39 cellular contexts compared by ENCODE assay signal in the genomic region with DNA sequence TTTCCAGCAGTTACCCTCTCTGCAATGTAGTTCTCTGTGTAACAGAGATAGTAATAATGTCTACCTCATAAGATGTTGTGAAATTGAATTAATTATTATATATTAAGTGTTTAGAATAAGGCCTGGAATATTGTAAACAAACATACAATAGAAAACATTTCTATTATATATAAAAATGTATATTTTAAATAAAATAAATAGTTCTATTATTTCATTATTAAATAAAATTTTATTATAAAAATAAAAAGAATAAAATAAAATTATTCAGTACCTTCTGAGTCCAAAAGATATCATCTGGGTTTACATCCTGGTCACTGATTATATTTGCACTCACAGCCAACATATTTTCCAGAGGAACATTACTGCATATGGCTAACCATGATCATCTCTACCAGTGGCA.
"Had no signal": no experiment of that assay in that cellular context is flagged by ENCODE, and none has a peak within 500 bp of the region (broad histone marks: within the 10 kb centered on the region; RNA-seq: fewer than 3 reads in every experiment).

No MANE protein-coding gene starts in this region.

- H3K4me1 Mint-ChIP-seq: activated CD4-positive, alpha-beta memory T cell treated with anti-CD3 and anti-CD28 coated beads, Interleukin-2, amount 10 ng/mL, durations not matched to agents 7 days and 5 days; activated CD4-positive, alpha-beta T cell treated with anti-CD3 and anti-CD28 coated beads for 36 hours; activated CD4-positive, alpha-beta T cell treated with anti-CD3 and anti-CD28 coated beads, Interleukin-2, amount 10 ng/mL, durations not matched to agents 7 days and 5 days; activated CD8-positive, alpha-beta memory T cell treated with anti-CD3 and anti-CD28 coated beads, Interleukin-2, amount 10 ng/mL, durations not matched to agents 7 days and 5 days; activated naive CD4-positive, alpha-beta T cell treated with anti-CD3 and anti-CD28 coated beads, Interleukin-2, amount 10 ng/mL, durations not matched to agents 7 days and 5 days; activated naive CD4-positive, alpha-beta T cell treated with anti-CD3 and anti-CD28 coated beads, Interleukin-2, amount 50 U/mL, for 24 hours; activated naive CD8-positive, alpha-beta T cell treated with anti-CD3 and anti-CD28 coated beads, Interleukin-2, amount 10 ng/mL, durations not matched to agents 7 days and 5 days; activated naive CD8-positive, alpha-beta T cell treated with anti-CD3 and anti-CD28 coated beads, Interleukin-2, amount 50 U/mL, for 24 hours; brain; central memory CD8-positive, alpha-beta T cell had no signal

- H3K36me3 Mint-ChIP-seq: activated CD8-positive, alpha-beta memory T cell treated with anti-CD3 and anti-CD28 coated beads, Interleukin-2, amount 10 ng/mL, durations not matched to agents 7 days and 5 days; activated naive CD4-positive, alpha-beta T cell treated with anti-CD3 and anti-CD28 coated beads, Interleukin-2, amount 10 ng/mL, durations not matched to agents 7 days and 5 days; activated naive CD4-positive, alpha-beta T cell treated with anti-CD3 and anti-CD28 coated beads, Interleukin-2, amount 50 U/mL, for 24 hours; activated naive CD8-positive, alpha-beta T cell; activated naive CD8-positive, alpha-beta T cell treated with anti-CD3 and anti-CD28 coated beads, Interleukin-2, amount 10 ng/mL, durations not matched to agents 7 days and 5 days; brain had no signal

- H3K4me3 Mint-ChIP-seq: activated CD4-positive, alpha-beta memory T cell treated with anti-CD3 and anti-CD28 coated beads, Interleukin-2, amount 10 ng/mL, durations not matched to agents 7 days and 5 days; activated CD4-positive, alpha-beta T cell treated with anti-CD3 and anti-CD28 coated beads for 36 hours; activated CD4-positive, alpha-beta T cell treated with anti-CD3 and anti-CD28 coated beads, Interleukin-2, amount 10 ng/mL, durations not matched to agents 7 days and 5 days; activated CD8-positive, alpha-beta memory T cell treated with anti-CD3 and anti-CD28 coated beads, Interleukin-2, amount 10 ng/mL, durations not matched to agents 7 days and 5 days; activated CD8-positive, alpha-beta T cell treated with anti-CD3 and anti-CD28 coated beads, Interleukin-2, amount 10 ng/mL, durations not matched to agents 7 days and 5 days; activated naive CD4-positive, alpha-beta T cell treated with anti-CD3 and anti-CD28 coated beads, Interleukin-2, amount 10 ng/mL, durations not matched to agents 7 days and 5 days; activated naive CD4-positive, alpha-beta T cell treated with anti-CD3 and anti-CD28 coated beads, Interleukin-2, amount 50 U/mL, for 24 hours; activated naive CD8-positive, alpha-beta T cell; activated naive CD8-positive, alpha-beta T cell treated with anti-CD3 and anti-CD28 coated beads, Interleukin-2, amount 10 ng/mL, durations not matched to agents 7 days and 5 days; activated naive CD8-positive, alpha-beta T cell treated with anti-CD3 and anti-CD28 coated beads, Interleukin-2, amount 50 U/mL, for 24 hours; activated T-cell treated with anti-CD3 and anti-CD28 coated beads, Interleukin-2, amount 50 U/mL, for 24 hours; brain; central memory CD8-positive, alpha-beta T cell; T-helper 1 cell treated with Interleukin-12 subunit alpha and Interleukin-12 subunit beta and Interleukin-4 antibody, amounts not matched to agents 30 μg/mL and 1 μg/mL, for 36 hours; T-helper 2 cell treated with Interferon-gamma antibody and Interleukin-4, amounts not matched to agents 5 μg/mL and 100 μg/mL, for 36 hours had no signal

- ATAC-seq: activated CD4-positive, alpha-beta T cell treated with anti-CD3 and anti-CD28 coated beads for 36 hours; activated CD4-positive, CD25-positive, alpha-beta regulatory T cell treated with anti-CD3 and anti-CD28 coated beads, Interleukin-2, amount 50 U/mL, for 24 hours; activated CD8-positive, alpha-beta memory T cell treated with anti-CD3 and anti-CD28 coated beads, Interleukin-2, amount 10 ng/mL, durations not matched to agents 7 days and 5 days; activated CD8-positive, alpha-beta T cell treated with anti-CD3 and anti-CD28 coated beads, Interleukin-2, amount 10 ng/mL, durations not matched to agents 7 days and 5 days; activated naive CD8-positive, alpha-beta T cell treated with anti-CD3 and anti-CD28 coated beads, Interleukin-2, amount 50 U/mL, for 24 hours had no signal

- H3K9me3 ChIP-seq: ascending aorta had no signal

- H3K9me3 Mint-ChIP-seq: activated CD4-positive, alpha-beta memory T cell treated with anti-CD3 and anti-CD28 coated beads, Interleukin-2, amount 10 ng/mL, durations not matched to agents 7 days and 5 days; activated CD4-positive, alpha-beta T cell treated with anti-CD3 and anti-CD28 coated beads, Interleukin-2, amount 10 ng/mL, durations not matched to agents 7 days and 5 days; activated naive CD8-positive, alpha-beta T cell treated with anti-CD3 and anti-CD28 coated beads, Interleukin-2, amount 10 ng/mL, durations not matched to agents 7 days and 5 days; activated naive CD8-positive, alpha-beta T cell treated with anti-CD3 and anti-CD28 coated beads, Interleukin-2, amount 50 U/mL, for 24 hours; activated T-cell treated with anti-CD3 and anti-CD28 coated beads, Interleukin-2, amount 50 U/mL, for 24 hours had no signal

- H3K4me1 ChIP-seq: ascending aorta had no signal

- FAIRE-seq: bronchial epithelial cell, TTC549 had no signal

- H3K27me3 Mint-ChIP-seq: activated CD4-positive, alpha-beta memory T cell treated with anti-CD3 and anti-CD28 coated beads, Interleukin-2, amount 10 ng/mL, durations not matched to agents 7 days and 5 days; activated CD4-positive, alpha-beta T cell treated with anti-CD3 and anti-CD28 coated beads for 36 hours; activated CD4-positive, alpha-beta T cell treated with anti-CD3 and anti-CD28 coated beads, Interleukin-2, amount 10 ng/mL, durations not matched to agents 7 days and 5 days; activated CD8-positive, alpha-beta memory T cell treated with anti-CD3 and anti-CD28 coated beads, Interleukin-2, amount 10 ng/mL, durations not matched to agents 7 days and 5 days; activated naive CD4-positive, alpha-beta T cell treated with anti-CD3 and anti-CD28 coated beads, Interleukin-2, amount 10 ng/mL, durations not matched to agents 7 days and 5 days; activated naive CD4-positive, alpha-beta T cell treated with anti-CD3 and anti-CD28 coated beads, Interleukin-2, amount 50 U/mL, for 24 hours; activated naive CD8-positive, alpha-beta T cell; activated naive CD8-positive, alpha-beta T cell treated with anti-CD3 and anti-CD28 coated beads, Interleukin-2, amount 10 ng/mL, durations not matched to agents 7 days and 5 days; activated naive CD8-positive, alpha-beta T cell treated with anti-CD3 and anti-CD28 coated beads, Interleukin-2, amount 50 U/mL, for 24 hours; activated T-cell treated with anti-CD3 and anti-CD28 coated beads, Interleukin-2, amount 50 U/mL, for 24 hours; brain; central memory CD8-positive, alpha-beta T cell had no signal

- DNase-seq: activated CD4-positive, alpha-beta memory T cell treated with anti-CD3 and anti-CD28 coated beads, Interleukin-2, amount 10 ng/mL, durations not matched to agents 7 days and 5 days; activated CD4-positive, alpha-beta T cell treated with anti-CD3 and anti-CD28 coated beads for 1 hour; activated CD4-positive, alpha-beta T cell treated with anti-CD3 and anti-CD28 coated beads for 36 hours; activated CD4-positive, alpha-beta T cell treated with anti-CD3 and anti-CD28 coated beads for 48 hours; activated CD4-positive, alpha-beta T cell treated with anti-CD3 and anti-CD28 coated beads, Interleukin-2, amount 10 ng/mL, durations not matched to agents 7 days and 5 days; activated CD4-positive, alpha-beta T cell treated with anti-CD3 and anti-CD28 coated beads, Interleukin-2, amount 50 U/mL, for 48 hours; activated CD4-positive, CD25-positive, alpha-beta regulatory T cell; activated CD8-positive, alpha-beta memory T cell treated with anti-CD3 and anti-CD28 coated beads for 24 hours; activated CD8-positive, alpha-beta memory T cell treated with anti-CD3 and anti-CD28 coated beads, Interleukin-2, amount 10 ng/mL, durations not matched to agents 7 days and 5 days; activated CD8-positive, alpha-beta memory T cell treated with anti-CD3 and anti-CD28 coated beads, Interleukin-2, amount 50 U/mL, for 48 hours; activated CD8-positive, alpha-beta T cell treated with anti-CD3 and anti-CD28 coated beads, Interleukin-2, amount 10 ng/mL, durations not matched to agents 7 days and 5 days; activated effector memory CD4-positive, alpha-beta T cell treated with Interleukin-2 at 50 U/mL for 16 hours; activated gamma-delta T cell; activated naive CD4-positive, alpha-beta T cell treated with anti-CD3 and anti-CD28 coated beads, Interleukin-2, amount 10 ng/mL, durations not matched to agents 7 days and 5 days; activated naive CD4-positive, alpha-beta T cell treated with Interleukin-2 at 50 U/mL for 16 hours; activated naive CD8-positive, alpha-beta T cell treated with anti-CD3 and anti-CD28 coated beads, Interleukin-2, amount 10 ng/mL, durations not matched to agents 7 days and 5 days; activated naive CD8-positive, alpha-beta T cell treated with anti-CD3 and anti-CD28 coated beads, Interleukin-2, amount 50 U/mL, for 24 hours; activated T-cell treated with anti-CD3 and anti-CD28 coated beads, Interleukin-2, amount 50 U/mL, for 24 hours; activated T-cell treated with anti-CD3 and anti-CD28 coated beads, Interleukin-2, amount 50 U/mL, for 48 hours; amygdala; anterior cingulate cortex; caudate nucleus; cerebellar nuclear complex; T-helper 1 cell; T-helper 2 cell; T-helper 9 cell had no signal

- H3K27ac Mint-ChIP-seq: activated CD4-positive, alpha-beta memory T cell treated with anti-CD3 and anti-CD28 coated beads, Interleukin-2, amount 10 ng/mL, durations not matched to agents 7 days and 5 days; activated CD4-positive, alpha-beta T cell treated with anti-CD3 and anti-CD28 coated beads for 36 hours; activated CD4-positive, alpha-beta T cell treated with anti-CD3 and anti-CD28 coated beads, Interleukin-2, amount 10 ng/mL, durations not matched to agents 7 days and 5 days; activated CD8-positive, alpha-beta memory T cell treated with anti-CD3 and anti-CD28 coated beads, Interleukin-2, amount 10 ng/mL, durations not matched to agents 7 days and 5 days; activated CD8-positive, alpha-beta T cell treated with anti-CD3 and anti-CD28 coated beads, Interleukin-2, amount 10 ng/mL, durations not matched to agents 7 days and 5 days; activated naive CD4-positive, alpha-beta T cell treated with anti-CD3 and anti-CD28 coated beads, Interleukin-2, amount 10 ng/mL, durations not matched to agents 7 days and 5 days; activated naive CD4-positive, alpha-beta T cell treated with anti-CD3 and anti-CD28 coated beads, Interleukin-2, amount 50 U/mL, for 24 hours; activated naive CD8-positive, alpha-beta T cell; activated naive CD8-positive, alpha-beta T cell treated with anti-CD3 and anti-CD28 coated beads, Interleukin-2, amount 10 ng/mL, durations not matched to agents 7 days and 5 days; activated naive CD8-positive, alpha-beta T cell treated with anti-CD3 and anti-CD28 coated beads, Interleukin-2, amount 50 U/mL, for 24 hours; activated T-cell treated with anti-CD3 and anti-CD28 coated beads, Interleukin-2, amount 50 U/mL, for 24 hours; activated T-helper 2 cell treated with anti-CD3 and anti-CD28 coated beads, Interferon-gamma antibody, Interleukin-2, Interleukin-4, amounts not matched to agents 10 μg/mL and 5 μg/mL and 100 μg/mL, durations not matched to agents 14 hours and 24 hours and 36 hours; brain; T-helper 1 cell treated with Interleukin-12 subunit alpha and Interleukin-12 subunit beta and Interleukin-4 antibody, amounts not matched to agents 30 μg/mL and 1 μg/mL, for 36 hours; T-helper 2 cell treated with Interferon-gamma antibody and Interleukin-4, amounts not matched to agents 5 μg/mL and 100 μg/mL, for 36 hours had no signal

- H3K27me3 ChIP-seq: ascending aorta, cardiac muscle cell had no signal

- H3K36me3 ChIP-seq: ascending aorta, cardiac muscle cell had no signal

- H3K27ac ChIP-seq: ascending aorta, cardiac muscle cell, VCaP had no signal

- H3K4me3 ChIP-seq: ascending aorta, cardiac muscle cell had no signal
